In genomic region chr19:48444129-48444932, GRCh38 we compare ENCODE assay signal across 9 cellular contexts.
DNase-seq lines count a peak whose midpoint lies in the region; ATAC-seq and TF ChIP-seq lines count a peak whose summit lies in the region.
"Had no signal": no experiment of that assay in that cellular context is flagged by ENCODE, and none has a peak within 500 bp of the region (broad histone marks: within the 10 kb centered on the region; RNA-seq: fewer than 3 reads in every experiment).

No MANE protein-coding gene starts in this region.

- ATAC-seq in RWPE2 (ENCODE audit: low read depth) (no peak), GM19035 (IDR thresholded peaks at IDR 0.05; ENCODE audit: unreplicated experiment) (no peak), GM19351 (IDR thresholded peaks at IDR 0.05; ENCODE audit: unreplicated experiment) (no peak), GM21737 (IDR thresholded peaks at IDR 0.05; ENCODE audit: unreplicated experiment) (no peak)
- no peak for ATAC-seq in stimulated activated naive CD8-positive, alpha-beta T cell treated with anti-CD3 and anti-CD28 coated beads, Interleukin-15, amount 100 ng/mL, for 72 hours

- peaks cover 12% of the 10 kb centered on the region for H3K27me3 ChIP-seq in RWPE2 (ENCODE audit: insufficient read depth, poor library complexity, severe bottlenecking)

- H3K4me1 ChIP-seq in RWPE2 (ENCODE audit: insufficient read depth, poor library complexity, severe bottlenecking) = peaks cover 6% of the 10 kb centered on the region

- peak overlapping the region; percentile 86 for H3K27ac Mint-ChIP-seq in T-helper 2 cell treated with Interferon-gamma antibody and Interleukin-4, amounts not matched to agents 5 μg/mL and 100 μg/mL, for 36 hours
- H3K27ac Mint-ChIP-seq in stimulated activated naive CD8-positive, alpha-beta T cell treated with anti-CD3 and anti-CD28 coated beads, Interleukin-15, amount 100 ng/mL, for 72 hours = peak overlapping the region; percentile 1 to 81

- no peak for DNase-seq in T-helper 2 cell treated with Interferon-gamma antibody and Interleukin-4, amounts not matched to agents 5 μg/mL and 100 μg/mL, for 36 hours (ENCODE audit: low spot score)
- DNase-seq in T-helper 2 cell = no peak
- DNase-seq in RWPE2 (ENCODE audit: low spot score) = no peak
- DNase-seq in fibroblast of pulmonary artery (ENCODE audit: low read depth) = no peak
- DNase-seq in stimulated activated naive CD8-positive, alpha-beta T cell treated with anti-CD3 and anti-CD28 coated beads, Interleukin-15, amount 100 ng/mL, for 72 hours = no peak
- DNase-seq: left colon had no signal

- H3K4me3 ChIP-seq in RWPE2 (ENCODE audit: severe bottlenecking) (peak overlapping the region; percentile 84), fibroblast of pulmonary artery (replicated peaks; ENCODE audit: low read depth, low read length) (peak overlapping the region; percentile 99)

- peaks cover 28% of the 10 kb centered on the region for H3K36me3 Mint-ChIP-seq in T-helper 2 cell treated with Interferon-gamma antibody and Interleukin-4, amounts not matched to agents 5 μg/mL and 100 μg/mL, for 36 hours (ENCODE audit: low read depth)

- H3K27me3 Mint-ChIP-seq in T-helper 2 cell treated with Interferon-gamma antibody and Interleukin-4, amounts not matched to agents 5 μg/mL and 100 μg/mL, for 36 hours (ENCODE audit: low read depth) = peaks cover 26% of the 10 kb centered on the region
- peaks cover 33% of the 10 kb centered on the region for H3K27me3 Mint-ChIP-seq in stimulated activated naive CD8-positive, alpha-beta T cell treated with anti-CD3 and anti-CD28 coated beads, Interleukin-15, amount 100 ng/mL, for 72 hours

- TF ChIP-seq CTCF in RWPE2 (IDR thresholded peaks at IDR 0.05; ENCODE audit: poor library complexity, severe bottlenecking) = no peak
- no peak for TF ChIP-seq CTCF in fibroblast of pulmonary artery (IDR thresholded peaks at IDR 0.05; ENCODE audit: low read length, missing control alignments)

- H3K4me3 Mint-ChIP-seq in T-helper 2 cell treated with Interferon-gamma antibody and Interleukin-4, amounts not matched to agents 5 μg/mL and 100 μg/mL, for 36 hours = peak overlapping the region; percentile 93
- peak overlapping the region; percentile 82 to 98 for H3K4me3 Mint-ChIP-seq in stimulated activated naive CD8-positive, alpha-beta T cell treated with anti-CD3 and anti-CD28 coated beads, Interleukin-15, amount 100 ng/mL, for 72 hours

- H3K36me3 ChIP-seq in RWPE2 (ENCODE audit: low read depth) = peaks cover 21% of the 10 kb centered on the region

- H3K27ac ChIP-seq in RWPE2 (ENCODE audit: poor library complexity, severe bottlenecking) = peak overlapping the region; percentile 56

- H3K4me1 Mint-ChIP-seq in T-helper 2 cell treated with Interferon-gamma antibody and Interleukin-4, amounts not matched to agents 5 μg/mL and 100 μg/mL, for 36 hours (ENCODE audit: low read depth) = peaks cover 23% of the 10 kb centered on the region
- H3K4me1 Mint-ChIP-seq in stimulated activated naive CD8-positive, alpha-beta T cell treated with anti-CD3 and anti-CD28 coated beads, Interleukin-15, amount 100 ng/mL, for 72 hours = peaks cover 55% of the 10 kb centered on the region

- no peaks in the 10 kb centered on the region for H3K9me3 ChIP-seq in RWPE2 (ENCODE audit: severe bottlenecking)

- H3K9me3 Mint-ChIP-seq in T-helper 2 cell treated with Interferon-gamma antibody and Interleukin-4, amounts not matched to agents 5 μg/mL and 100 μg/mL, for 36 hours = no peaks in the 10 kb centered on the region
- no peaks in the 10 kb centered on the region for H3K9me3 Mint-ChIP-seq in stimulated activated naive CD8-positive, alpha-beta T cell treated with anti-CD3 and anti-CD28 coated beads, Interleukin-15, amount 100 ng/mL, for 72 hours
